Comparison of ENCODE assay signal across 32 cellular contexts in the genomic region with DNA sequence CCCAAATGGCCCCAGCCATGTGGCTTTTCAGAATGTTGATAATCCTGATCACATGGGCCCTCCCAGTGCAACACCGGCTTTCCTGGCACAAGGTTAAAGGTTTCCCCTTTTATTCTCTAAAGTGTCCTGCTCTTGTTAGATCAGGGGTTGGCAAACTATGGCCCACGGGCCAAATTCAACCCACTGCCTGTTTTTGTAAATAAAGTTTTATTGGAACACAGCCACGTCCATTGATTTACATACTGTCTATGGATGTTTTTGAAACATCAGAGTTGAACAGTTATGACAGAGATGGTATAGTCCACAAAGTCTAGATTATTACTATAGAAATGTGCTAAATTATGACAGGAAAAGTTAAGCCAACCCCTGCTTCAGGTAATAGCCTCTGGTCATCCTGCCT.
"Had no signal": no experiment of that assay in that cellular context is flagged by ENCODE, and none has a peak within 500 bp of the region (broad histone marks: within the 10 kb centered on the region; RNA-seq: fewer than 3 reads in every experiment).

No MANE protein-coding gene starts in this region.

- H3K27ac Mint-ChIP-seq: activated B cell treated with CpG ODN at 0.5 μM for 24 hours; activated CD8-positive, alpha-beta T cell treated with anti-CD3 and anti-CD28 coated beads for 36 hours; activated naive CD8-positive, alpha-beta T cell; activated T-helper 17 cell treated with anti-CD3 and anti-CD28 coated beads, Interleukin-2, amount 50 U/mL, for 72 hours; effector memory CD8-positive, alpha-beta T cell; T-helper 17 cell; T-helper 2 cell treated with Interferon-gamma antibody and Interleukin-4, amounts not matched to agents 5 μg/mL and 100 μg/mL, for 36 hours had no signal

- H3K9me3 ChIP-seq: body of pancreas, esophagus squamous epithelium had no signal

- FAIRE-seq: colon had no signal

- DNase-seq: activated B cell treated with CpG ODN at 0.5 μM for 24 hours; activated CD4-positive, alpha-beta T cell treated with anti-CD3 and anti-CD28 coated beads for 48 hours; activated CD4-positive, alpha-beta T cell treated with anti-CD3 and anti-CD28 coated beads, Interleukin-2, amount 50 U/mL, for 1 hour; activated CD4-positive, alpha-beta T cell treated with anti-CD3 and anti-CD28 coated beads, Interleukin-2, amount 50 U/mL, for 48 hours; activated CD8-positive, alpha-beta memory T cell treated with anti-CD3 and anti-CD28 coated beads for 24 hours; activated CD8-positive, alpha-beta T cell treated with anti-CD3 and anti-CD28 coated beads for 36 hours; activated effector memory CD4-positive, alpha-beta T cell treated with Interleukin-2 at 50 U/mL for 16 hours; activated gamma-delta T cell treated with Interleukin-2 at 50 U/mL for 16 hours; activated naive CD4-positive, alpha-beta T cell treated with anti-CD3 and anti-CD28 coated beads, Interleukin-2, amount 50 U/mL, for 16 hours; activated naive CD4-positive, alpha-beta T cell treated with Interleukin-2 at 50 U/mL for 16 hours; activated T-cell treated with anti-CD3 and anti-CD28 coated beads, Interleukin-2, amount 50 U/mL, for 4 hours; amniotic stem cell; anterior cingulate cortex; body of pancreas; caudate nucleus; cortex of kidney; dermis blood vessel endothelial cell; effector CD4-positive, alpha-beta T cell; effector memory CD8-positive, alpha-beta T cell; esophagus squamous epithelium; foreskin melanocyte; head of caudate nucleus; T-helper 1 cell; T-helper 17 cell; T1000; WERI-Rb-1 had no signal

- H3K27ac ChIP-seq: body of pancreas, epithelial cell of prostate, esophagus squamous epithelium, WERI-Rb-1 had no signal

- ATAC-seq: activated CD4-positive, CD25-positive, alpha-beta regulatory T cell treated with anti-CD3 and anti-CD28 coated beads, Interleukin-2, amount 50 U/mL, for 24 hours; activated CD8-positive, alpha-beta T cell treated with anti-CD3 and anti-CD28 coated beads for 36 hours; activated T-cell treated with anti-CD3 and anti-CD28 coated beads, Interleukin-2, amount 50 U/mL, for 4 hours; activated T-helper 17 cell treated with anti-CD3 and anti-CD28 coated beads, Interleukin-2, amount 50 U/mL, for 72 hours; body of pancreas; effector memory CD8-positive, alpha-beta T cell; T-helper 17 cell had no signal

- H3K4me3 Mint-ChIP-seq: activated B cell treated with CpG ODN at 0.5 μM for 24 hours; activated CD8-positive, alpha-beta T cell treated with anti-CD3 and anti-CD28 coated beads for 36 hours; activated naive CD8-positive, alpha-beta T cell; activated T-cell treated with anti-CD3 and anti-CD28 coated beads, Interleukin-2, amount 50 U/mL, for 4 hours; activated T-helper 17 cell treated with anti-CD3 and anti-CD28 coated beads, Interleukin-2, amount 50 U/mL, for 72 hours; effector memory CD8-positive, alpha-beta T cell; T-helper 17 cell; T-helper 2 cell treated with Interferon-gamma antibody and Interleukin-4, amounts not matched to agents 5 μg/mL and 100 μg/mL, for 36 hours had no signal

- H3K4me1 Mint-ChIP-seq: activated B cell treated with CpG ODN at 0.5 μM for 24 hours; activated T-helper 17 cell treated with anti-CD3 and anti-CD28 coated beads, Interleukin-2, amount 50 U/mL, for 72 hours; T-helper 17 cell had no signal

- H3K27me3 Mint-ChIP-seq: activated B cell treated with CpG ODN at 0.5 μM for 24 hours; activated naive CD8-positive, alpha-beta T cell had no signal

- H3K36me3 Mint-ChIP-seq: activated naive CD8-positive, alpha-beta T cell had no signal

- H3K4me3 ChIP-seq: body of pancreas, esophagus squamous epithelium had no signal

- H3K27me3 ChIP-seq: body of pancreas, esophagus squamous epithelium had no signal

- H3K9me3 Mint-ChIP-seq: activated T-cell treated with anti-CD3 and anti-CD28 coated beads, Interleukin-2, amount 50 U/mL, for 4 hours; activated T-helper 17 cell treated with anti-CD3 and anti-CD28 coated beads, Interleukin-2, amount 50 U/mL, for 72 hours had no signal

- H3K4me1 ChIP-seq: body of pancreas had no signal
